In the genomic region with DNA sequence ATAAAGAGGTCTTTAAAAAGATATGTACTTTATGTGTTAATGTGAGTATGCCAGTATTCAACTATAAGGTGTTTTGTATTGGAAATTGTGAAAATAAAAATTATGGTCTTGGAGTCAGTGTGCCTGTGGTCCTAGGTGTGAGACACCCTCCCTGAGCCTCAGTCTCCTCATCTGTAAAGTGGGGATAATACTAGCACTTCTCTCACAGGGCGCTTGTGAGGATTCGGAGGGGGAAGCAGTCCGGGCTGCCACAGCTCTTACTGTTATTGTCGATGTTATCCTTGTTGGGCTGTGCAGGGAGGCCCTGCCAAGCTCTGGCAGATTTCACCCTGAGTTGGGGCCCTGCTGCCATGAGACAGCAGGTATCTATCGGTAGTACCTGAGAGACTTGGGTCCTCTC, we compare ENCODE assay signal across 18 cellular contexts. TPM values are rescaled to one million over a fixed set of nuclear protein-coding genes. Genes with fewer than 3 reads are reported as not detected.
"Had no signal": no experiment of that assay in that cellular context is flagged by ENCODE, and none has a peak within 500 bp of the region (broad histone marks: within the 10 kb centered on the region; RNA-seq: fewer than 3 reads in every experiment).

No MANE protein-coding gene starts in this region.

- H3K4me3 ChIP-seq: MG63, SJCRH30 had no signal

- H3K27me3 ChIP-seq: MG63 had no signal

- ATAC-seq: SK-N-SH treated with all-trans-retinoic acid at 6 μM for 48 hours had no signal

- H3K9me3 ChIP-seq: MG63, SJCRH30 had no signal

- H3K36me3 ChIP-seq: MG63, SJCRH30 had no signal

- H3K27ac ChIP-seq: SJCRH30 had no signal

- DNase-seq: Karpas-422, KG1, MG63, NCI-H1092 treated with DMSO at 0.1 percent for 48 hours, NCI-H1436, NCI-H187, NCI-H2029, NCI-H2081 treated with DMSO at 0.1 percent for 48 hours, NCI-H2227 treated with DMSO at 0.1 percent for 48 hours, NCI-H446, NCI-H510A, NCI-H524 treated with DMSO at 0.1 percent for 48 hours, NCI-H774, RPMI8226, SHP77 treated with DMSO at 0.1 percent for 48 hours, SJCRH30 had no signal

- FAIRE-seq: RCC 7860 had no signal

RNA-seq across cellular contexts. Expression of a gene that starts 26.7 kb away (rescaled TPM):
- total RNA-seq: SJCRH30 had no signal
